Comparison of ENCODE assay signal across 21 cellular contexts in genomic region chrX:46634577-46634976, GRCh38.
DNase-seq lines count a peak whose midpoint lies in the region; ATAC-seq, FAIRE-seq and TF ChIP-seq lines count a peak whose summit lies in the region.
"Had no signal": no experiment of that assay in that cellular context is flagged by ENCODE, and none has a peak within 500 bp of the region (broad histone marks: within the 10 kb centered on the region; RNA-seq: fewer than 3 reads in every experiment).

No MANE protein-coding gene starts in this region.

- no peak overlapping the region for H3K4me2 ChIP-seq in MM.1S (ENCODE audit: low read depth, low read length)

- no peak for TF ChIP-seq CTCF in testis (IDR thresholded peaks at IDR 0.05)
- no peak for TF ChIP-seq CTCF in MM.1S (IDR thresholded peaks at IDR 0.05; ENCODE audit: low read length)

- H3K9me2 ChIP-seq in MM.1S (replicated peaks; ENCODE audit: insufficient read depth, low read length) = no peaks in the 10 kb centered on the region

- no peak overlapping the region for H3K9ac ChIP-seq in MM.1S (ENCODE audit: low read length)

- peak; percentile 90 for FAIRE-seq in GM12891 (lab: Jason Lieb, UNC)

- ATAC-seq in GM18858 (IDR thresholded peaks at IDR 0.05; ENCODE audit: unreplicated experiment) (peak; percentile 46), HG02938 (IDR thresholded peaks at IDR 0.05; ENCODE audit: unreplicated experiment) (peak; percentile 67), GM19328 (IDR thresholded peaks at IDR 0.05; ENCODE audit: unreplicated experiment) (no peak)
- ATAC-seq: gastrocnemius medialis had no signal

- H3K4me1 ChIP-seq in testis (no peaks in the 10 kb centered on the region), MM.1S (ENCODE audit: low read length) (peaks cover 7% of the 10 kb centered on the region)
- H3K4me1 ChIP-seq: prostate gland had no signal

- WGBS in testis, 2 donors = 75 to 84% methylated on average over 3 of the region's 3 CpGs

- H3K79me2 ChIP-seq in MM.1S (ENCODE audit: low read length) = no peaks in the 10 kb centered on the region

- H3K36me3 ChIP-seq in testis (ENCODE audit: low read depth, missing control alignments) = no peaks in the 10 kb centered on the region
- no peaks in the 10 kb centered on the region for H3K36me3 ChIP-seq in MM.1S (replicated peaks; ENCODE audit: insufficient read depth, low read length)
- H3K36me3 ChIP-seq: gastrocnemius medialis, prostate gland had no signal

- H3K27ac ChIP-seq in testis (no peak overlapping the region), MM.1S (ENCODE audit: low read length) (no peak overlapping the region)
- H3K27ac ChIP-seq: prostate gland had no signal

- H2AFZ ChIP-seq in MM.1S (ENCODE audit: low read length) = no peak overlapping the region

- H3K9me3 ChIP-seq in testis (no peaks in the 10 kb centered on the region), MM.1S (replicated peaks; ENCODE audit: insufficient read depth, low read length) (no peaks in the 10 kb centered on the region)
- H3K9me3 ChIP-seq: gastrocnemius medialis, prostate gland had no signal

- no peaks in the 10 kb centered on the region for H4K20me1 ChIP-seq in MM.1S (ENCODE audit: insufficient read depth, low read length)

- no peaks in the 10 kb centered on the region for H3F3A ChIP-seq in MM.1S (ENCODE audit: insufficient read depth, low read length)

- intact Hi-C loops in testis (cut with DNase I; ENCODE audit: low total_unique reads) = loop anchor here (10.0 kb wide), 1 partner anchor 60 kb away; the partner anchor contains the start of gene CHST7

- H3K4me3 ChIP-seq in testis (no peak overlapping the region), MM.1S (ENCODE audit: low read length) (no peak overlapping the region)
- H3K4me3 ChIP-seq: gastrocnemius medialis, prostate gland had no signal

- TF ChIP-seq POLR2A in GM12891 (IDR thresholded peaks at IDR 0.05; ENCODE audit: low read depth, low read length) = no peak
- TF ChIP-seq POLR2A in testis (IDR thresholded peaks at IDR 0.05) = no peak

- DNase-seq in GM12891 (ENCODE audit: insufficient read length, low spot score) (no peak), amniotic epithelial cell (ENCODE audit: low read depth) (peak; percentile 34), testis (no peak), MM.1S (no peak)
- DNase-seq: activated CD4-positive, CD25-positive, alpha-beta regulatory T cell; activated CD8-positive, alpha-beta memory T cell treated with anti-CD3 and anti-CD28 coated beads, Interleukin-2, amount 50 U/mL, for 48 hours; activated naive CD8-positive, alpha-beta T cell treated with anti-CD3 and anti-CD28 coated beads, Interleukin-2, amount 10 ng/mL, durations not matched to agents 7 days and 5 days; AML-193; EL; gastrocnemius medialis; H7; Karpas-422; NCI-H1105 treated with DMSO at 0.1 percent for 48 hours; NCI-H2107; NCI-H526 treated with DMSO at 0.1 percent for 48 hours; SIG-M5; T-helper 2 cell had no signal

- H3K27me3 ChIP-seq in testis (no peaks in the 10 kb centered on the region), MM.1S (replicated peaks; ENCODE audit: insufficient read depth, low read length) (no peaks in the 10 kb centered on the region)

TF ChIP-seq in GM12891, 5 proteins besides CTCF, POLR2A, EP300 and RAD21:
- no peak for TF ChIP-seq POU2F2 (IDR thresholded peaks at IDR 0.05; ENCODE audit: low read depth, low read length)
- TF ChIP-seq SPI1 (IDR thresholded peaks at IDR 0.05; ENCODE audit: low read depth, low read length) = peak; percentile 45; the same call in 1 of the 2 replicates
